Comparison of ENCODE assay signal across 24 cellular contexts in the genomic region with DNA sequence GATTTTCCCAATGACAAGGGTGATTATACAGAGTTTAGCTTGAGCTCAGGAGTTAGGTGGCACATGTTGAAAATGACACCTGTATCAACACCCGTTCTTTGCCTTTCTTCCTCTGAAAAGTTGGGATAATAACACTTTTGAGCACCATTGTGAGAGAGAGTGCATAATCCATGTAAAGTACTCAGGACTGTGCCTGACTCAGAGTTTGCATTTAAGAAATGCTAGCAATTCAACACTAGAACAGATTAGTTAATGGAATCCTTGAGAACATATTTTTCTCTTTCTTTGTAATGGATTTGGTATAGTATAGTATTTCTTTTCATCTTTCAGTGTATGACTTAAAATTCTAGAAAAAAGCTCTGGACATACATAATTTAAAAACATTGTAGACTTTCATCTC.
"Had no signal": no experiment of that assay in that cellular context is flagged by ENCODE, and none has a peak within 500 bp of the region (broad histone marks: within the 10 kb centered on the region; RNA-seq: fewer than 3 reads in every experiment).

No MANE protein-coding gene starts in this region.

- DNase-seq: cortex of kidney; dorsolateral prefrontal cortex; effector CD4-positive, alpha-beta T cell; glutamatergic neuron; heart right ventricle; hypothalamus; immature natural killer cell; natural killer cell; occipital lobe; ovary; posterior cingulate gyrus; psoas muscle; right cardiac atrium; sigmoid colon; stimulated activated CD4-positive, alpha-beta T cell treated with anti-CD3 and anti-CD28 coated beads, Interleukin-15, amount 100 ng/mL, for 24 hours; stimulated activated CD4-positive, alpha-beta T cell treated with anti-CD3 and anti-CD28 coated beads, Interleukin-2, amount 100 ng/mL, for 48 hours; stimulated activated naive B cell treated with anti-CD40 and anti-IgM and Interleukin-4, amounts not matched to agents 10 μg/mL and 1 μg/mL and 100 μg/mL, for 72 hours; upper lobe of left lung had no signal

- H3K9me3 ChIP-seq: heart right ventricle, ovary, psoas muscle, sigmoid colon, thoracic aorta, tibial nerve, upper lobe of left lung had no signal

- H3K36me3 ChIP-seq: heart right ventricle, ovary, sigmoid colon, thoracic aorta, tibial nerve, upper lobe of left lung had no signal

- H3K4me3 ChIP-seq: dorsolateral prefrontal cortex, heart right ventricle, ovary, psoas muscle, sigmoid colon, skin epidermis, thoracic aorta, tibial nerve, upper lobe of left lung had no signal

- H3K27ac ChIP-seq: dorsolateral prefrontal cortex, epithelial cell of prostate, heart right ventricle, ovary, psoas muscle, sigmoid colon, thoracic aorta, tibial nerve, upper lobe of left lung had no signal

- H3K4me1 ChIP-seq: psoas muscle, sigmoid colon, upper lobe of left lung had no signal

- FAIRE-seq: keratinocyte, urothelium cell line had no signal

- H3K27me3 ChIP-seq: dorsolateral prefrontal cortex, heart right ventricle, ovary, sigmoid colon, tibial nerve, upper lobe of left lung had no signal
